12 cellular contexts compared by ENCODE assay signal in genomic region chr2:145874466-145874865, GRCh38.
DNase-seq lines count a peak whose midpoint lies in the region; TF ChIP-seq lines count a peak whose summit lies in the region.
"Had no signal": no experiment of that assay in that cellular context is flagged by ENCODE, and none has a peak within 500 bp of the region (broad histone marks: within the 10 kb centered on the region; RNA-seq: fewer than 3 reads in every experiment).

No MANE protein-coding gene starts in this region.

- no peaks in the 10 kb centered on the region for H3K27me3 Mint-ChIP-seq in MCF 10A (ENCODE audit: insufficient read depth, unreplicated experiment)
- H3K27me3 Mint-ChIP-seq: type B pancreatic cell had no signal

- no peaks in the 10 kb centered on the region for H3K36me3 Mint-ChIP-seq in MCF 10A (ENCODE audit: insufficient read depth, unreplicated experiment)
- H3K36me3 Mint-ChIP-seq: type B pancreatic cell had no signal

- H3K27ac Mint-ChIP-seq in MCF 10A (ENCODE audit: low read depth, unreplicated experiment): no peak overlapping the region
- H3K27ac Mint-ChIP-seq: type B pancreatic cell had no signal

- POLR2A ChIA-PET in MCF 10A (lab: Yijun Ruan, JAX): no interaction called here

- intact Hi-C loops in MCF 10A (cut with micrococcal nuclease): no loop called here
- intact Hi-C loops in breast epithelium (cut with DNase I; ENCODE audit: low total_unique reads): no loop called here
- intact Hi-C loops in adrenal gland (cut with DNase I): no loop called here

- H3K27ac ChIP-seq in breast epithelium: no peak overlapping the region
- no peak overlapping the region for H3K27ac ChIP-seq in adrenal gland
- H3K27ac ChIP-seq: sigmoid colon had no signal

- no peak overlapping the region for H3K4me3 Mint-ChIP-seq in MCF 10A (ENCODE audit: unreplicated experiment)
- H3K4me3 Mint-ChIP-seq: type B pancreatic cell had no signal

- H3K36me3 ChIP-seq in breast epithelium: no peaks in the 10 kb centered on the region
- no peaks in the 10 kb centered on the region for H3K36me3 ChIP-seq in adrenal gland (replicated peaks in 1 of 2)
- H3K36me3 ChIP-seq: sigmoid colon had no signal

- no TSS peak for BruUV-seq in MCF 10A (replicated peaks; lab: Mats Ljungman, UMichigan)

- CTCF ChIA-PET in MCF 10A (lab: Yijun Ruan, JAX): no interaction called here

- TF ChIP-seq CTCF in MCF 10A (IDR thresholded peaks at IDR 0.05; ENCODE audit: unreplicated experiment) (no peak), breast epithelium (IDR thresholded peaks at IDR 0.05) (no peak), adrenal gland (IDR thresholded peaks at IDR 0.05) (no peak)

- no peaks in the 10 kb centered on the region for H3K9me3 ChIP-seq in breast epithelium
- H3K9me3 ChIP-seq in adrenal gland (replicated peaks in 1 of 3): no peaks in the 10 kb centered on the region
- H3K9me3 ChIP-seq: sigmoid colon had no signal

- peak; percentile 67 for DNase-seq in MCF 10A (ENCODE audit: unreplicated experiment)
- no peak for DNase-seq in breast epithelium (ENCODE audit: low spot score in 2 of 2)
- peak in 5 of 7 donors; percentile 10 to 31 (median 18) for DNase-seq in adrenal gland
- peak; percentile 1 for DNase-seq in foreskin melanocyte
- peak; percentile 87 for DNase-seq in smooth muscle cell of the brain vasculature (ENCODE audit: low read depth, low spot score)
- no peak for DNase-seq in activated gamma-delta T cell treated with Interleukin-2 at 50 U/mL for 16 hours
- no peak for DNase-seq in NCI-H1436 treated with DMSO at 0.1 percent for 48 hours (lab: John Stamatoyannopoulos, UW)
- no peak for DNase-seq in activated T-cell treated with anti-CD3 and anti-CD28 coated beads, Interleukin-2, amount 50 U/mL, for 48 hours
- DNase-seq: DMS53, NCI-H2171 treated with DMSO at 0.1 percent for 48 hours, sigmoid colon had no signal

- TF ChIP-seq POLR2A in breast epithelium (IDR thresholded peaks at IDR 0.05) (no peak), adrenal gland (IDR thresholded peaks at IDR 0.05) (no peak)

- H3K4me1 Mint-ChIP-seq in MCF 10A (ENCODE audit: insufficient read depth, unreplicated experiment): no peaks in the 10 kb centered on the region

- 40 to 69% (median 56%) methylated on average over 1 of the region's 1 CpG for WGBS in adrenal gland, 4 donors

- H3K4me1 ChIP-seq in breast epithelium: no peaks in the 10 kb centered on the region
- no peaks in the 10 kb centered on the region for H3K4me1 ChIP-seq in adrenal gland (replicated peaks in 1 of 2)

- H3K27me3 ChIP-seq in breast epithelium (no peaks in the 10 kb centered on the region), adrenal gland (no peaks in the 10 kb centered on the region)
- H3K27me3 ChIP-seq: sigmoid colon had no signal

- no peaks in the 10 kb centered on the region for H3K9me3 Mint-ChIP-seq in MCF 10A (ENCODE audit: unreplicated experiment)

- no peak overlapping the region for H3K4me3 ChIP-seq in breast epithelium
- H3K4me3 ChIP-seq in adrenal gland: no peak overlapping the region
- H3K4me3 ChIP-seq: sigmoid colon had no signal

Comparison
In these comparisons a context has a peak if more than half of its experiments do, and no peak if none do; other contexts are left out.
1. DNase-seq: peak in MCF 10A (single experiment), adrenal gland (5 of 7), foreskin melanocyte (single experiment) and smooth muscle cell of the brain vasculature (single experiment); none in breast epithelium (0 of 2), activated gamma-delta T cell treated with Interleukin-2 at 50 U/mL for 16 hours (single experiment), NCI-H1436 treated with DMSO at 0.1 percent for 48 hours (single experiment) and activated T-cell treated with anti-CD3 and anti-CD28 coated beads, Interleukin-2, amount 50 U/mL, for 48 hours (0 of 2).